8 cellular contexts compared by ENCODE assay signal in the genomic region with DNA sequence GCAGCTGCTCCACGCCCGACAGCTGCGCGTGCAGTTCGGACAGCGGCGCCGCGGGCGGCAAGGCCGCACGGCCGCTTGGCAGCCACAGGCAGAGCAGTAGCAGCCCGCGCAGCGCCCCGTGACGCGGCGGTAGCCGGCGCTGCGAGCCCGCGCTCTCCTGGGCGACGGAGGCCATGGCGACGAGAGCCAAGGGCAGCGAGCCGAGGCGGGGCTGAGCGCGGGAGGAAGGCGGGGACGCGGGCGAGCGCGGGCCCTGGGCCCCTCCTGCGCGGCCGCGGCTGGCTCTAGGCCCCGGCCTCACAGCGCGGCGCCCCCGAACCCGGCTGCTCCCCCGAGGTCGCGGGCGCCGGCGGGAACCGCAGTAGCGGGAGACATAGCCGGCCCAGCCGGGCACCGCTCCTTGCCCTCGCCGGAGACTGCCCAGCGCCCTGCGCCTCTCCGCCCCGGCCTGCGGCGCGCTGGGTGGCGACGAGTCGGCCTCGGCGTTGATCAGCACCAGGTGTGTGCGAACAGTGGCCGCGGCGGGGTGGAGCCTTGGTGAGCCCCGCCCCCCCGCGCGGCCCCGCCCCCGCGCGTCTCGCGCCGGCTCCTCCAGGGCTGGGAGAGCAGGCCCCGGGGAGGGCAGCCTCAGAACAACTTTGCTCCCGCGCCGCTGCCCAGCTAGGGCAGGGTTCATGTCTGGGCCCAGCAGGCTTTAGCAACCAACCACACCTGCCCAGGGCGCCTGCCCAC. TPM values are rescaled to one million over a fixed set of nuclear protein-coding genes. Genes with fewer than 3 reads are reported as not detected.
DNase-seq lines count a peak whose midpoint lies in the region; ATAC-seq and TF ChIP-seq lines count a peak whose summit lies in the region.

TSS of gene LRP11 (minus strand) at position 514 of the 732 bp plus-strand sequence. CDS start at position 175, 339 bp downstream.

- peak within 1 kb of the TSS; percentile 65 to 83 (median 76) for H3K4me3 ChIP-seq in BLaER1 treated with 17β-estradiol and CSF1 and Interleukin-3, amounts not matched to agents 10 nM and 100 nM
- H3K4me3 ChIP-seq in lung = peak within 1 kb of the TSS; percentile 76

- TF ChIP-seq CTCF in lung (IDR thresholded peaks at IDR 0.05; ENCODE audit: control extremely low read depth, extremely low read depth) = no peak

- H3K4me1 ChIP-seq in BLaER1 treated with 17β-estradiol and CSF1 and Interleukin-3, amounts not matched to agents 10 nM and 100 nM = peaks cover 18 to 40% (median 29%) of the 10 kb centered on the region in 10 experiments
- peaks cover 2% of the 10 kb centered on the region in 2 donors for H3K4me1 ChIP-seq in lung (ENCODE audit: control insufficient read depth in 2 of 2, insufficient read depth in 2 of 2, low read length in 2 of 2)

- H3K36me3 ChIP-seq in BLaER1 treated with 17β-estradiol and CSF1 and Interleukin-3, amounts not matched to agents 10 nM and 100 nM = no peaks in the 10 kb centered on the region
- no peaks in the 10 kb centered on the region for H3K36me3 ChIP-seq in lung (ENCODE audit: control insufficient read depth in 2 of 2, insufficient read depth in 2 of 2, low read length in 2 of 2)

- peak; percentile 82 for ATAC-seq in GM19397 (IDR thresholded peaks at IDR 0.05; ENCODE audit: unreplicated experiment)
- ATAC-seq in HG03565 (IDR thresholded peaks at IDR 0.05; ENCODE audit: unreplicated experiment) = peak; percentile 77
- peak; percentile 87 for ATAC-seq in lung (ENCODE audit: insufficient read depth, low FRiP score)

- no peaks in the 10 kb centered on the region for H3K27me3 ChIP-seq in BLaER1 treated with 17β-estradiol and CSF1 and Interleukin-3, amounts not matched to agents 10 nM and 100 nM
- H3K27me3 ChIP-seq in lung (ENCODE audit: control insufficient read depth, insufficient read depth) = no peaks in the 10 kb centered on the region

- 0% methylated on average over 31 to 95 of the region's 95 CpGs for WGBS in lung, 2 donors

- H3K9ac ChIP-seq in BLaER1 treated with 17β-estradiol and CSF1 and Interleukin-3, amounts not matched to agents 10 nM and 100 nM = peak within 1 kb of the TSS; percentile 71 to 83 (median 79)

- peak within 1 kb of the TSS; percentile 30 to 75 (median 69); a peak in 21 of 22 replicates for H3K27ac ChIP-seq in BLaER1 treated with 17β-estradiol and CSF1 and Interleukin-3, amounts not matched to agents 10 nM and 100 nM
- peak within 1 kb of the TSS; percentile 87 to 92 for H3K27ac ChIP-seq in lung (ENCODE audit: low read depth in 1 of 2, low read length in 1 of 2)

- peak; percentile 93 for DNase-seq in NCI-H774 (lab: John Stamatoyannopoulos, UW)
- DNase-seq in activated CD8-positive, alpha-beta memory T cell treated with anti-CD3 and anti-CD28 coated beads for 24 hours = peak; percentile 92
- DNase-seq in effector CD4-positive, alpha-beta T cell = peak; percentile 73
- DNase-seq in lung (ENCODE audit: low spot score) = peak; percentile 81
- DNase-seq in stimulated activated CD4-positive, alpha-beta T cell treated with anti-CD3 and anti-CD28 coated beads, TNF-alpha, amount 100 ng/mL, for 24 hours (ENCODE audit: low read depth in 3 of 3) = peak; percentile 62 to 77 (median 72)

- H3K4me2 ChIP-seq in BLaER1 treated with 17β-estradiol and CSF1 and Interleukin-3, amounts not matched to agents 10 nM and 100 nM = peak within 1 kb of the TSS; percentile 90 to 99 (median 97)

- no peaks in the 10 kb centered on the region for H3K9me3 ChIP-seq in BLaER1 treated with 17β-estradiol and CSF1 and Interleukin-3, amounts not matched to agents 10 nM and 100 nM (replicated peaks in 1 of 11)
- H3K9me3 ChIP-seq in lung (ENCODE audit: control insufficient read depth in 2 of 2, insufficient read depth in 1 of 2, low read length in 1 of 2) = peaks cover 0 to 2% of the 10 kb centered on the region in 2 donors

- peaks cover 0 to 22% (median 0%) of the 10 kb centered on the region in 11 experiments; a peak in 7 of 22 replicates for H4K20me1 ChIP-seq in BLaER1 treated with 17β-estradiol and CSF1 and Interleukin-3, amounts not matched to agents 10 nM and 100 nM

RNA-seq across cellular contexts. Expression of gene LRP11, which starts in this region (rescaled TPM):
- total RNA-seq in lung = 10 to 100 TPM; 34.3 to 39.5 TPM
- polyA plus RNA-seq in lung = 10 to 100 TPM; 15.8 to 18.7 TPM

Comparison
In these comparisons a context has a peak if more than half of its experiments do, and no peak if none do; other contexts are left out.
1. Peak in every context shown above with its lines: DNase-seq, ATAC-seq, H3K4me3 ChIP-seq and H3K27ac ChIP-seq.